Comparison of ENCODE assay signal across 15 cellular contexts in genomic region chr2:117323341-117323740, GRCh38.
"Had no signal": no experiment of that assay in that cellular context is flagged by ENCODE, and none has a peak within 500 bp of the region (broad histone marks: within the 10 kb centered on the region; RNA-seq: fewer than 3 reads in every experiment).

No MANE protein-coding gene starts in this region.

- ATAC-seq: effector memory CD8-positive, alpha-beta T cell; left colon; naive thymus-derived CD4-positive, alpha-beta T cell; right cardiac atrium; stimulated activated effector memory CD8-positive, alpha-beta T cell treated with anti-CD3 and anti-CD28 coated beads, Interleukin-12 subunit alpha, Interleukin-12 subunit beta, amount 100 ng/mL, for 72 hours; stimulated activated naive CD8-positive, alpha-beta T cell treated with anti-CD3 and anti-CD28 coated beads, Interleukin-15, Interleukin-2, amounts not matched to agents 100 U/mL and 50 U/mL, for 24 hours had no signal

- DNase-seq: effector memory CD8-positive, alpha-beta T cell; esophagus squamous epithelium; foreskin fibroblast; left colon; naive thymus-derived CD4-positive, alpha-beta T cell; posterior cingulate gyrus; right cardiac atrium; stimulated activated CD4-positive, alpha-beta T cell treated with anti-CD3 and anti-CD28 coated beads, Interleukin-4, amount 100 ng/mL, for 1 hour; stimulated activated CD8-positive, alpha-beta memory T cell treated with anti-CD3 and anti-CD28 coated beads, Interleukin-4, amount 100 ng/mL, for 48 hours; stimulated activated naive CD8-positive, alpha-beta T cell treated with anti-CD3 and anti-CD28 coated beads, Interleukin-15, Interleukin-2, amounts not matched to agents 100 U/mL and 50 U/mL, for 24 hours; thyroid gland; upper lobe of left lung had no signal

- H3K4me3 ChIP-seq: esophagus squamous epithelium, suprapubic skin, thyroid gland, upper lobe of left lung, vagina had no signal
